Comparison of ENCODE assay signal across 22 cellular contexts in genomic region chr10:23016636-23017035, GRCh38.
DNase-seq lines count a peak whose midpoint lies in the region; ATAC-seq and TF ChIP-seq lines count a peak whose summit lies in the region.
"Had no signal": no experiment of that assay in that cellular context is flagged by ENCODE, and none has a peak within 500 bp of the region (broad histone marks: within the 10 kb centered on the region; RNA-seq: fewer than 3 reads in every experiment).

No MANE protein-coding gene starts in this region.

- in situ Hi-C loops in SK-MEL-5 (cut with HindIII; ENCODE audit: low pct_unique_long_range_greater_than_20kb, low sequenced_read_pairs), result no loop called here
- in situ Hi-C loops in ACHN (cut with HindIII; ENCODE audit: low pct_ligation_motif_present, low pct_unique_long_range_greater_than_20kb, low sequenced_read_pairs), result no loop called here

- H3K27ac ChIP-seq in CD4-positive, alpha-beta T cell (ENCODE audit: low read depth, low read length), result no peak overlapping the region
- H3K27ac ChIP-seq: A549, BLaER1, C4-2B, GM23248 had no signal

- peaks cover 29% of the 10 kb centered on the region for H3K27me3 Mint-ChIP-seq in CD4-positive, alpha-beta T cell

- peaks cover 4% of the 10 kb centered on the region for H3K27me3 ChIP-seq in CD4-positive, alpha-beta T cell (ENCODE audit: control insufficient read depth, insufficient read depth, low read length)
- H3K27me3 ChIP-seq: BLaER1 had no signal

- peaks cover 3% of the 10 kb centered on the region for H3K9me3 ChIP-seq in CD4-positive, alpha-beta T cell (ENCODE audit: control insufficient read depth, low read length)

- intact Hi-C loops in CD4-positive, alpha-beta T cell (cut with DNase I, micrococcal nuclease), result no loop called here

- H3K4me1 Mint-ChIP-seq in CD4-positive, alpha-beta T cell (ENCODE audit: low read depth), result no peaks in the 10 kb centered on the region
- H3K4me1 Mint-ChIP-seq: CD4-positive, CD25-positive, alpha-beta regulatory T cell; CD8-positive, alpha-beta memory T cell had no signal

- no peak overlapping the region for H3K4me3 Mint-ChIP-seq in CD4-positive, alpha-beta T cell
- H3K4me3 Mint-ChIP-seq: B cell; CD4-positive, CD25-positive, alpha-beta regulatory T cell; CD8-positive, alpha-beta memory T cell had no signal

- TF ChIP-seq CTCF in epithelial cell of proximal tubule (conservative IDR thresholded peaks at IDR 0.05; ENCODE audit: low read depth, low read length), result no peak
- no peak for TF ChIP-seq CTCF in CD4-positive, alpha-beta T cell (IDR thresholded peaks at IDR 0.05)

- CTCF ChIA-PET in CD4-positive, alpha-beta T cell (lab: Charles Lee), result no interaction called here

- POLR2A ChIA-PET in CD4-positive, alpha-beta T cell (lab: Charles Lee), result no interaction called here

- peak; percentile 39 for DNase-seq in SK-MEL-5 (ENCODE audit: low read depth, low spot score)
- peak; percentile 19 for DNase-seq in epithelial cell of proximal tubule (ENCODE audit: low read depth)
- peak; percentile 36 for DNase-seq in kidney tubule cell (ENCODE audit: low spot score)
- DNase-seq in renal cortical epithelial cell (ENCODE audit: low read depth), result peak; percentile 47
- DNase-seq in ACHN, result no peak
- DNase-seq in CD4-positive, alpha-beta T cell, result no peak
- DNase-seq: 8988T; CD4-positive, CD25-positive, alpha-beta regulatory T cell; CD8-positive, alpha-beta memory T cell; DMS 273 treated with DMSO at 0.1 percent for 48 hours; DMS79; EL; GDM1; GM23248; H7; HCEC 1CT had no signal

- H3K36me3 Mint-ChIP-seq in CD4-positive, alpha-beta T cell (ENCODE audit: low read depth), result no peaks in the 10 kb centered on the region
- H3K36me3 Mint-ChIP-seq: CD4-positive, CD25-positive, alpha-beta regulatory T cell had no signal

- no peak overlapping the region for H3K4me3 ChIP-seq in epithelial cell of proximal tubule (ENCODE audit: low read depth, low read length)
- H3K4me3 ChIP-seq: A549, BLaER1, GM12878, GM23248 had no signal

- no peak overlapping the region for H3K27ac Mint-ChIP-seq in CD4-positive, alpha-beta T cell
- H3K27ac Mint-ChIP-seq: B cell; CD4-positive, CD25-positive, alpha-beta regulatory T cell; CD8-positive, alpha-beta memory T cell had no signal

- ATAC-seq in HG03108 (IDR thresholded peaks at IDR 0.05; ENCODE audit: unreplicated experiment), result no peak
- no peak for ATAC-seq in CD4-positive, alpha-beta T cell (ENCODE audit: poor library complexity)
- ATAC-seq: A549, GM12878 had no signal

- peaks cover 2% of the 10 kb centered on the region for H3K9me3 Mint-ChIP-seq in CD4-positive, alpha-beta T cell

Comparison
In these comparisons a context has a peak if more than half of its experiments do, and no peak if none do; other contexts are left out.
1. DNase-seq: peak in SK-MEL-5 (single experiment), epithelial cell of proximal tubule (single experiment), kidney tubule cell (single experiment) and renal cortical epithelial cell (single experiment); none in ACHN (single experiment) and CD4-positive, alpha-beta T cell (0 of 10).